ENCODE assay signal across 19 cellular contexts in the genomic region with DNA sequence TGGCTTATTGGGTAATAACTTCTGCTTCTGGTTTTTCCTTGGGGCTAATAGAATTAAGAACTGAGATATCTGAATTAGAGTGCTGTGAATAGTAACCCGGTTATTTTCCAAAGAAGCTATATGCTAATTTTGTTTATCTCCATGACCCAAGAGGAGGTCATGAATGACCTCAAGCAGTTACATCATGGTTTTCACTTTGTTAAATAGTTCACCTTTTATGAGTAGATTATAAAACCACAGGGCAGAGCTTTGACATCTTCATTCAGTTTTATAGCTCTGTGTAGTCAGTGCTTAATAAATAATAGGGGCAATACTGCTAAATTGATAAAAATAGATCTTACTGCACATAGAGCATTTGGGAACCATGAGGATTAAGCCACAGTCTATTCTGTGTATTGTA.
"Had no signal": no experiment of that assay in that cellular context is flagged by ENCODE, and none has a peak within 500 bp of the region (broad histone marks: within the 10 kb centered on the region; RNA-seq: fewer than 3 reads in every experiment).

No MANE protein-coding gene starts in this region.

- ATAC-seq: activated T-cell treated with anti-CD3 and anti-CD28 coated beads, Interleukin-2, amount 50 U/mL, for 72 hours; gastrocnemius medialis; left ventricle myocardium superior had no signal

- H3K9me3 ChIP-seq: gastrocnemius medialis, neutrophil, ovary, prostate gland, right atrium auricular region, upper lobe of left lung had no signal

- H3K27me3 ChIP-seq: gastrocnemius medialis, neutrophil, ovary, right atrium auricular region, upper lobe of left lung had no signal

- H3K27ac ChIP-seq: gastrocnemius medialis, neutrophil, ovary, prostate gland, right atrium auricular region, upper lobe of left lung had no signal

- H3K4me1 ChIP-seq: gastrocnemius medialis, prostate gland, right atrium auricular region, upper lobe of left lung had no signal

- H3K4me3 ChIP-seq: gastrocnemius medialis, ovary, prostate gland, right atrium auricular region, upper lobe of left lung had no signal

- DNase-seq: activated CD4-positive, alpha-beta memory T cell treated with anti-CD3 and anti-CD28 coated beads, Interleukin-2, amount 10 ng/mL, durations not matched to agents 7 days and 5 days; activated CD4-positive, alpha-beta T cell treated with anti-CD3 and anti-CD28 coated beads, Interleukin-2, amount 10 ng/mL, durations not matched to agents 24 days and 14 days; activated effector memory CD4-positive, alpha-beta T cell treated with Interleukin-2 at 50 U/mL for 16 hours; activated naive CD4-positive, alpha-beta T cell treated with anti-CD3 and anti-CD28 coated beads for 36 hours; activated naive CD8-positive, alpha-beta T cell treated with anti-CD3 and anti-CD28 coated beads, Interleukin-2, amount 10 ng/mL, durations not matched to agents 7 days and 5 days; activated T-cell treated with anti-CD3 and anti-CD28 coated beads, Interleukin-2, amount 50 U/mL, for 72 hours; amygdala; caudate nucleus; effector memory CD4-positive, alpha-beta T cell; gastrocnemius medialis; hippocampal formation; left ventricle myocardium superior; ovary; stimulated activated CD4-positive, alpha-beta T cell treated with anti-CD3 and anti-CD28 coated beads, Interleukin-4, amount 100 ng/mL, for 24 hours; stimulated activated naive CD4-positive, alpha-beta T cell treated with Interleukin-2 at 50 U/mL for 16 hours; upper lobe of left lung had no signal

- H3K36me3 ChIP-seq: gastrocnemius medialis, neutrophil, ovary, prostate gland, right atrium auricular region, upper lobe of left lung had no signal
